Comparison of ENCODE assay signal across 29 cellular contexts in the genomic region with DNA sequence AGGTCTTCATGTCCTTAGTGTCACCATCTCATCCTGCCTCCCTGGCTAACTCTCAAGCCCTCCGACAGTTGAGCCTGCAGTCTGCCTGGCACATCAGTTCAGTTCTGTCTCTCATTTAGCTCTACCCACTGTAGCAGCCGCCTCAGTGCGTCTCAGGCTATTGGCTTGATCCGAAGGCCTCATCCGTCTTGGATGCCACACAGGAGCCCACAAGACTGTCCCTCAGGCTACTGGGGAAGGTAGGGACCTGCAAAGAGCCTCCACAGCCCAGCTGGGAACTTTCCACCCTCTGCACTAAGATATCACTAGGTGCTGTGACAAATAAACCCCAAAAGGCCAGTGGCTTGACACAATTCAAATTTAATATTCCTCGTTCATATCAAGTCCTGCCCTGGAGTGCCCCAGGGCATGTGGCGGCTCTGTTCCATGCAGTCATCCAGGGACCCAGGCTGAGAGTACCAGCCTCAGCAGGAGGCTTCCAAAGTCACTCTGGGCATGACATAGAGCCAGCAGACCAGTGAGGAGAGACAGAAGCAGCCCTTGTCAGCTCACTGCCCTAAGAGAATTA. TPM values are rescaled to one million over a fixed set of nuclear protein-coding genes. Genes with fewer than 3 reads are reported as not detected.
A peak's percentile ranks its signal among the peaks of the same experiment; 100 is the strongest.
DNase-seq lines count a peak whose midpoint lies in the region; ATAC-seq and TF ChIP-seq lines count a peak whose summit lies in the region.
"Had no signal": no experiment of that assay in that cellular context is flagged by ENCODE, and none has a peak within 500 bp of the region (broad histone marks: within the 10 kb centered on the region; RNA-seq: fewer than 3 reads in every experiment).

No MANE protein-coding gene starts in this region.

- H3K27me3 ChIP-seq in endodermal cell (ENCODE audit: control insufficient read depth, insufficient read depth, low read length, poor library complexity, severe bottlenecking) (peaks cover 63% of the 10 kb centered on the region), osteoblast (ENCODE audit: insufficient read depth, low read length) (peaks cover 37% of the 10 kb centered on the region), upper lobe of right lung (peaks cover 72% of the 10 kb centered on the region)

- H3K4me1 ChIP-seq in endodermal cell (ENCODE audit: control insufficient read depth, insufficient read depth, low read length), result no peaks in the 10 kb centered on the region
- H3K4me1 ChIP-seq in osteoblast (ENCODE audit: insufficient read depth, low read length), result no peaks in the 10 kb centered on the region
- H3K4me1 ChIP-seq in upper lobe of right lung, result peaks cover 7% of the 10 kb centered on the region
- H3K4me1 ChIP-seq: Caco-2, HAP-1 had no signal

- WGBS in endodermal cell (ENCODE audit: insufficient coverage in 1 of 2, insufficient read length in 1 of 2), 2 experiments, result 69 to 74% methylated on average over 7 of the region's 7 CpGs

- H3K4me2 ChIP-seq in osteoblast (ENCODE audit: insufficient read depth, low read length), result no peak overlapping the region

- H3K9ac ChIP-seq in endodermal cell (ENCODE audit: extremely low read depth, low read length, poor library complexity, severe bottlenecking), result no peak overlapping the region

- no peaks in the 10 kb centered on the region for H4K20me1 ChIP-seq in osteoblast (ENCODE audit: insufficient read depth, low read length)

- no peaks in the 10 kb centered on the region for H3K79me2 ChIP-seq in osteoblast (ENCODE audit: insufficient read depth, low read length)

- H2AFZ ChIP-seq in osteoblast (ENCODE audit: low read length), result no peak overlapping the region

- H3K27me3 Mint-ChIP-seq in chondrocyte (ENCODE audit: low read depth) (peaks cover 66% of the 10 kb centered on the region), endodermal cell (ENCODE audit: insufficient read depth) (peaks cover 67% of the 10 kb centered on the region)

- ATAC-seq in upper lobe of right lung, result no peak
- ATAC-seq: CD8-positive, alpha-beta T cell; GM12878; GM23338 had no signal

- TF ChIP-seq CTCF in chondrocyte (IDR thresholded peaks at IDR 0.05) (no peak), endodermal cell (conservative IDR thresholded peaks at IDR 0.05) (no peak), osteoblast (IDR thresholded peaks at IDR 0.05; ENCODE audit: extremely low read depth, low read depth, low read length) (no peak), upper lobe of right lung (IDR thresholded peaks at IDR 0.05) (no peak)

- H3K4me3 Mint-ChIP-seq in chondrocyte (ENCODE audit: unreplicated experiment) (no peak overlapping the region), endodermal cell (no peak overlapping the region)
- H3K4me3 Mint-ChIP-seq: CD8-positive, alpha-beta T cell; HFFc6 had no signal

- no peaks in the 10 kb centered on the region for H3K9me3 ChIP-seq in endodermal cell (ENCODE audit: control insufficient read depth, low read length)
- H3K9me3 ChIP-seq in osteoblast (ENCODE audit: low read depth, low read length), result no peaks in the 10 kb centered on the region
- no peaks in the 10 kb centered on the region for H3K9me3 ChIP-seq in upper lobe of right lung
- H3K9me3 ChIP-seq: HAP-1, MG63 had no signal

- H3K27ac Mint-ChIP-seq in chondrocyte (ENCODE audit: unreplicated experiment), result no peak overlapping the region
- no peak overlapping the region for H3K27ac Mint-ChIP-seq in endodermal cell
- H3K27ac Mint-ChIP-seq: CD8-positive, alpha-beta T cell; GM23338; HFFc6 had no signal

- H3K36me3 ChIP-seq in endodermal cell (ENCODE audit: control insufficient read depth, insufficient read depth, low read length) (no peaks in the 10 kb centered on the region), osteoblast (ENCODE audit: insufficient read depth, low read length) (no peaks in the 10 kb centered on the region), upper lobe of right lung (no peaks in the 10 kb centered on the region)
- H3K36me3 ChIP-seq: HAP-1, MG63 had no signal

- H3K36me3 Mint-ChIP-seq in chondrocyte (ENCODE audit: low read depth) (peaks cover 3% of the 10 kb centered on the region), endodermal cell (ENCODE audit: low read depth) (no peaks in the 10 kb centered on the region)
- H3K36me3 Mint-ChIP-seq: CD8-positive, alpha-beta T cell had no signal

- H3K4me3 ChIP-seq in endodermal cell (ENCODE audit: low read length), result no peak overlapping the region
- no peak overlapping the region for H3K4me3 ChIP-seq in osteoblast (ENCODE audit: insufficient read depth, low read length)
- H3K4me3 ChIP-seq in upper lobe of right lung, result no peak overlapping the region
- H3K4me3 ChIP-seq: GM12878, HAP-1, MG63 had no signal

- H3K27ac ChIP-seq in endodermal cell (ENCODE audit: low read depth, low read length), result no peak overlapping the region
- no peak overlapping the region for H3K27ac ChIP-seq in osteoblast (ENCODE audit: low read depth, low read length)
- no peak overlapping the region for H3K27ac ChIP-seq in upper lobe of right lung
- H3K27ac ChIP-seq: RWPE1 had no signal

- DNase-seq in chondrocyte (ENCODE audit: low spot score) (peak; percentile 75), endodermal cell (peak; percentile 35), osteoblast (ENCODE audit: insufficient read length, low spot score, missing footprints) (peak; percentile 83), upper lobe of right lung (peak; percentile 27), midbrain (lab: John Stamatoyannopoulos, UW) (no peak), iPS-NIHi7 (ENCODE audit: extremely low spot score) (no peak), D341Med (ENCODE audit: low spot score) (no peak)
- DNase-seq: CD8-positive, alpha-beta T cell; DMS 273 treated with DMSO at 0.1 percent for 48 hours; DMS79; EL; GDM1; HFFc6; KBM-7; MG63; NCI-H1105 treated with DMSO at 0.1 percent for 48 hours; NCI-H146; NCI-H1930; NCI-H2107; NCI-H446; NCI-H524 treated with DMSO at 0.1 percent for 48 hours; SHP77 had no signal

- H3K4me1 Mint-ChIP-seq in chondrocyte (ENCODE audit: low read depth) (peaks cover 22% of the 10 kb centered on the region), endodermal cell (peaks cover 4% of the 10 kb centered on the region)

- intact Hi-C loops in upper lobe of right lung (cut with DNase I), result no loop called here

- H3K9me3 Mint-ChIP-seq in chondrocyte (ENCODE audit: low read depth) (no peaks in the 10 kb centered on the region), endodermal cell (peaks cover 8% of the 10 kb centered on the region)
- H3K9me3 Mint-ChIP-seq: CD8-positive, alpha-beta T cell; HFFc6 had no signal

RNA-seq across cellular contexts. Expression of a gene that starts 5.7 kb away (rescaled TPM):
- not detected in 3 replicates for total RNA-seq in chondrocyte
- under 1 TPM in 1 of 2 donors, not detected in 1; 0.18 TPM for total RNA-seq in endodermal cell
- 1.0 TPM for polyA plus RNA-seq in endodermal cell (2013, experiment 1 of 2)
- 1.5 TPM for polyA plus RNA-seq in endodermal cell (2013, experiment 2 of 2)
- not detected in 2 replicates for total RNA-seq in osteoblast
- total RNA-seq in upper lobe of right lung, result not detected
- total RNA-seq: A673; Caco-2; CD8-positive, alpha-beta T cell; GM12878; HFFc6; SK-MEL-5 had no signal
- polyA plus RNA-seq: GM12878 had no signal

Comparison
In these comparisons a context has a peak if more than half of its experiments do, and no peak if none do; other contexts are left out.
1. DNase-seq: peak in chondrocyte (single experiment), endodermal cell (single experiment), osteoblast (single experiment) and upper lobe of right lung (single experiment); none in midbrain (single experiment), iPS-NIHi7 (single experiment) and D341Med (single experiment).